1 cellular context compared by ENCODE assay signal in genomic region chr7:107169120-107170050, GRCh38.
TF ChIP-seq lines count a peak whose summit lies in the region.

No MANE protein-coding gene starts in this region.

TF ChIP-seq in HEK293, 187 proteins besides CTCF, POLR2A, EP300 and RAD21 (continued from another document and continues in another):
- TF ChIP-seq ZBTB11 (tag by site-specific recombination; conservative IDR thresholded peaks at IDR 0.05; ENCODE audit: low read depth): 0 out of 2 replicates have a peak, but pooled peaks have one; percentile 31
- TF ChIP-seq PRDM6 (tag by site-specific recombination; IDR thresholded peaks at IDR 0.05): peak; percentile 29; the same call in 1 of the 2 replicates
- TF ChIP-seq KLF17 (tag by site-specific recombination; IDR thresholded peaks at IDR 0.05): peak; percentile 76
- 0 out of 2 replicates have a peak, but pooled peaks have one; percentile 40 for TF ChIP-seq ZNF391 (tag by site-specific recombination; IDR thresholded peaks at IDR 0.05; ENCODE audit: borderline replicate concordance, low read depth)
- TF ChIP-seq ZNF837 (tag by site-specific recombination; IDR thresholded peaks at IDR 0.05): no peak
- no peak for TF ChIP-seq ZNF654 (tag by site-specific recombination; IDR thresholded peaks at IDR 0.05; ENCODE audit: low read depth)
- TF ChIP-seq ZNF169 (tag by site-specific recombination; IDR thresholded peaks at IDR 0.05): no peak
- TF ChIP-seq ZNF704 (tag by site-specific recombination; IDR thresholded peaks at IDR 0.05): no peak
- no peak for TF ChIP-seq ZNF16 (tag by site-specific recombination; IDR thresholded peaks at IDR 0.05; ENCODE audit: low read depth)
- no peak for TF ChIP-seq ZNF626 (tag by site-specific recombination; IDR thresholded peaks at IDR 0.05)
- TF ChIP-seq ZNF830 (tag by site-specific recombination; IDR thresholded peaks at IDR 0.05; ENCODE audit: low read depth): no peak
- TF ChIP-seq ZNF266 (tag by site-specific recombination; IDR thresholded peaks at IDR 0.05; ENCODE audit: low read depth): no peak
- no peak for TF ChIP-seq ZNF510 (tag by site-specific recombination; IDR thresholded peaks at IDR 0.05; ENCODE audit: insufficient replicate concordance)
- TF ChIP-seq ZIC2 (tag by site-specific recombination; IDR thresholded peaks at IDR 0.05): peak; percentile 46; the same call in 1 of the 2 replicates
- TF ChIP-seq ZNF114 (tag by site-specific recombination; IDR thresholded peaks at IDR 0.05): no peak
- peak; percentile 57; the same call in 1 of the 2 replicates for TF ChIP-seq PRDM4 (tag by site-specific recombination; IDR thresholded peaks at IDR 0.05)
- TF ChIP-seq ZNF221 (tag by site-specific recombination; IDR thresholded peaks at IDR 0.05; ENCODE audit: borderline replicate concordance): no peak
- no peak for TF ChIP-seq ZNF558 (tag by site-specific recombination; IDR thresholded peaks at IDR 0.05)
- peak; percentile 87 for TF ChIP-seq WT1 (tag by site-specific recombination; IDR thresholded peaks at IDR 0.05)
- TF ChIP-seq ZNF658 (tag by site-specific recombination; IDR thresholded peaks at IDR 0.05): no peak
- no peak for TF ChIP-seq ELK4 (IDR thresholded peaks at IDR 0.05; ENCODE audit: borderline replicate concordance, low read depth, low read length)
- no peak for TF ChIP-seq ZNF560 (tag by site-specific recombination; IDR thresholded peaks at IDR 0.05; ENCODE audit: borderline replicate concordance)
- TF ChIP-seq ZNF341 (tag by site-specific recombination; IDR thresholded peaks at IDR 0.05; ENCODE audit: low read depth): peak; percentile 81
- TF ChIP-seq ZNF747 (tag by site-specific recombination; IDR thresholded peaks at IDR 0.05): no peak
- no peak for TF ChIP-seq ZNF433 (tag by site-specific recombination; IDR thresholded peaks at IDR 0.05; ENCODE audit: low read depth)
- no peak for TF ChIP-seq REST (tag by site-specific recombination; IDR thresholded peaks at IDR 0.05)
- no peak for TF ChIP-seq ZNF223 (tag by site-specific recombination; IDR thresholded peaks at IDR 0.05)
- peak; percentile 77 for TF ChIP-seq ZNF18 (tag by site-specific recombination; IDR thresholded peaks at IDR 0.05)
- peak; percentile 51; the same call in 1 of the 2 replicates for TF ChIP-seq ZBTB21 (tag by site-specific recombination; IDR thresholded peaks at IDR 0.05)
- no peak for TF ChIP-seq ZNF48 (tag by site-specific recombination; IDR thresholded peaks at IDR 0.05)
- TF ChIP-seq IKZF3 (tag by site-specific recombination; IDR thresholded peaks at IDR 0.05): peak; percentile 50; the same call in 1 of the 2 replicates
- 0 out of 2 replicates have a peak, but pooled peaks have one; percentile 19 for TF ChIP-seq RBAK (tag by site-specific recombination; IDR thresholded peaks at IDR 0.05)
- TF ChIP-seq ZNF335 (tag by site-specific recombination; conservative IDR thresholded peaks at IDR 0.05): peak; percentile 86
- no peak for TF ChIP-seq ZNF530 (tag by site-specific recombination; IDR thresholded peaks at IDR 0.05; ENCODE audit: low read depth)
- peak; percentile 67 for TF ChIP-seq INSM2 (tag by site-specific recombination; IDR thresholded peaks at IDR 0.05)
